Comparison of ENCODE assay signal across 29 cellular contexts in genomic region chr2:205041472-205042130, GRCh38.
DNase-seq lines count a peak whose midpoint lies in the region; ATAC-seq and TF ChIP-seq lines count a peak whose summit lies in the region.
"Had no signal": no experiment of that assay in that cellular context is flagged by ENCODE, and none has a peak within 500 bp of the region (broad histone marks: within the 10 kb centered on the region; RNA-seq: fewer than 3 reads in every experiment).

No MANE protein-coding gene starts in this region.

- TF ChIP-seq CTCF in nephron (IDR thresholded peaks at IDR 0.05; ENCODE audit: unreplicated experiment in 3 of 3), result no peak

- H3K4me3 ChIP-seq in CD4-positive, CD25-positive, alpha-beta regulatory T cell (ENCODE audit: low read depth, low read length), result no peak overlapping the region
- H3K4me3 ChIP-seq: A549; BLaER1 treated with 17β-estradiol and CSF1 and Interleukin-3, amounts not matched to agents 10 nM and 100 nM; GM23338; HAP-1 had no signal

- H3K27ac Mint-ChIP-seq in CD4-positive, CD25-positive, alpha-beta regulatory T cell, result peak overlapping the region in 2 of 3 donors; percentile 9 to 27
- peak overlapping the region; percentile 37 to 89 (median 66) for H3K27ac Mint-ChIP-seq in nephron
- no peak overlapping the region for H3K27ac Mint-ChIP-seq in effector memory CD8-positive, alpha-beta T cell
- H3K27ac Mint-ChIP-seq: GM23338, HFFc6, IgD-negative memory B cell, T-cell had no signal

- H3K36me3 Mint-ChIP-seq in CD4-positive, CD25-positive, alpha-beta regulatory T cell, result no peaks in the 10 kb centered on the region
- H3K36me3 Mint-ChIP-seq in nephron (ENCODE audit: low read depth), result peaks cover 3% of the 10 kb centered on the region
- H3K36me3 Mint-ChIP-seq in effector memory CD8-positive, alpha-beta T cell (ENCODE audit: insufficient read depth), result no peaks in the 10 kb centered on the region
- H3K36me3 Mint-ChIP-seq: CD4-positive, alpha-beta memory T cell; IgD-negative memory B cell; T-cell had no signal

- peaks cover 0 to 4% (median 3%) of the 10 kb centered on the region in 7 donors for H3K9me3 Mint-ChIP-seq in CD4-positive, CD25-positive, alpha-beta regulatory T cell
- no peaks in the 10 kb centered on the region for H3K9me3 Mint-ChIP-seq in nephron
- H3K9me3 Mint-ChIP-seq in effector memory CD8-positive, alpha-beta T cell, result no peaks in the 10 kb centered on the region
- H3K9me3 Mint-ChIP-seq: GM23338, HFFc6, IgD-negative memory B cell had no signal

- no peak overlapping the region for H3K27ac ChIP-seq in CD4-positive, CD25-positive, alpha-beta regulatory T cell (ENCODE audit: insufficient read depth, low read length, poor library complexity, severe bottlenecking)
- H3K27ac ChIP-seq: A549; BLaER1 treated with 17β-estradiol and CSF1 and Interleukin-3, amounts not matched to agents 10 nM and 100 nM; KMS-11; RWPE1 had no signal

- ATAC-seq in CD4-positive, CD25-positive, alpha-beta regulatory T cell (ENCODE audit: low read depth in 2 of 2), result no peak
- peak; percentile 82 for ATAC-seq in left lobe of liver
- ATAC-seq in effector memory CD8-positive, alpha-beta T cell (replicated peaks), result no peak
- ATAC-seq: A549, GM23338, Panc1, T-cell had no signal

- H3K27me3 Mint-ChIP-seq in CD4-positive, CD25-positive, alpha-beta regulatory T cell, result peaks cover 4% of the 10 kb centered on the region
- no peaks in the 10 kb centered on the region for H3K27me3 Mint-ChIP-seq in nephron (ENCODE audit: low read depth)
- H3K27me3 Mint-ChIP-seq in effector memory CD8-positive, alpha-beta T cell, result no peaks in the 10 kb centered on the region
- H3K27me3 Mint-ChIP-seq: CD4-positive, alpha-beta memory T cell; IgD-negative memory B cell; T-cell had no signal

- H3K27me3 ChIP-seq in CD4-positive, CD25-positive, alpha-beta regulatory T cell (ENCODE audit: control insufficient read depth, insufficient read depth, low read length), result peaks cover 5% of the 10 kb centered on the region
- H3K27me3 ChIP-seq: BLaER1 treated with 17β-estradiol and CSF1 and Interleukin-3, amounts not matched to agents 10 nM and 100 nM had no signal

- H3K36me3 ChIP-seq in CD4-positive, CD25-positive, alpha-beta regulatory T cell (ENCODE audit: control insufficient read depth, insufficient read depth, low read length), result no peaks in the 10 kb centered on the region
- H3K36me3 ChIP-seq: BLaER1 treated with 17β-estradiol and CSF1 and Interleukin-3, amounts not matched to agents 10 nM and 100 nM; HAP-1 had no signal

- no peaks in the 10 kb centered on the region for H3K4me1 ChIP-seq in CD4-positive, CD25-positive, alpha-beta regulatory T cell (ENCODE audit: control insufficient read depth, insufficient read depth, low read length, poor library complexity, severe bottlenecking)
- H3K4me1 ChIP-seq: BLaER1 treated with 17β-estradiol and CSF1 and Interleukin-3, amounts not matched to agents 10 nM and 100 nM; HAP-1 had no signal

- no peak for DNase-seq in CD4-positive, CD25-positive, alpha-beta regulatory T cell
- DNase-seq in NCI-H2227 (lab: John Stamatoyannopoulos, UW; ENCODE audit: unreplicated experiment) (peak; percentile 65), left lobe of liver (ENCODE audit: low spot score) (peak; percentile 47), HUDEP-2 (lab: John Stamatoyannopoulos, UW; ENCODE audit: unreplicated experiment in 76 of 76) (no peak)
- DNase-seq in activated effector memory CD4-positive, alpha-beta T cell treated with anti-CD3 and anti-CD28 coated beads, Interleukin-2, amount 50 U/mL, for 16 hours, result no peak
- no peak for DNase-seq in effector memory CD8-positive, alpha-beta T cell
- DNase-seq: AML-193; CD4-positive, alpha-beta memory T cell; COR-L47; DMS 273 treated with DMSO at 0.1 percent for 48 hours; DND-41; HFFc6; NCI-H1092; NCI-H1417 treated with DMSO at 0.1 percent for 48 hours; NCI-H1694 treated with DMSO at 0.1 percent for 48 hours; NCI-H2081; NCI-H446 treated with DMSO at 0.1 percent for 48 hours; NCI-H526; SHP77; T-cell had no signal

- H3K9me3 ChIP-seq in CD4-positive, CD25-positive, alpha-beta regulatory T cell (ENCODE audit: control insufficient read depth in 2 of 2, low read length in 2 of 2), result no peaks in the 10 kb centered on the region
- H3K9me3 ChIP-seq: A549; BLaER1 treated with 17β-estradiol and CSF1 and Interleukin-3, amounts not matched to agents 10 nM and 100 nM; HAP-1 had no signal

- H3K4me3 Mint-ChIP-seq in CD4-positive, CD25-positive, alpha-beta regulatory T cell, result no peak overlapping the region
- no peak overlapping the region for H3K4me3 Mint-ChIP-seq in nephron
- H3K4me3 Mint-ChIP-seq in effector memory CD8-positive, alpha-beta T cell, result no peak overlapping the region
- H3K4me3 Mint-ChIP-seq: CD4-positive, alpha-beta memory T cell; GM23338; HFFc6; IgD-negative memory B cell; T-cell had no signal

- peaks cover 0 to 16% (median 0%) of the 10 kb centered on the region in 4 donors for H3K4me1 Mint-ChIP-seq in CD4-positive, CD25-positive, alpha-beta regulatory T cell
- H3K4me1 Mint-ChIP-seq in nephron, result peaks cover 19% of the 10 kb centered on the region
- H3K4me1 Mint-ChIP-seq in effector memory CD8-positive, alpha-beta T cell (ENCODE audit: low read depth in 2 of 2), result no peaks in the 10 kb centered on the region
- H3K4me1 Mint-ChIP-seq: IgD-negative memory B cell had no signal

Comparison
In these comparisons a context has a peak if more than half of its experiments do, and no peak if none do; other contexts are left out.
1. DNase-seq: peak in NCI-H2227 (single experiment) and left lobe of liver (single experiment); none in CD4-positive, CD25-positive, alpha-beta regulatory T cell (0 of 3), activated effector memory CD4-positive, alpha-beta T cell treated with anti-CD3 and anti-CD28 coated beads, Interleukin-2, amount 50 U/mL, for 16 hours (single experiment), HUDEP-2 (0 of 76) and effector memory CD8-positive, alpha-beta T cell (0 of 3).
2. H3K27ac Mint-ChIP-seq: peak in CD4-positive, CD25-positive, alpha-beta regulatory T cell (2 of 3) and nephron (3 of 3); none in effector memory CD8-positive, alpha-beta T cell (0 of 2).